ENCODE assay signal across 1 cellular context in the genomic region with DNA sequence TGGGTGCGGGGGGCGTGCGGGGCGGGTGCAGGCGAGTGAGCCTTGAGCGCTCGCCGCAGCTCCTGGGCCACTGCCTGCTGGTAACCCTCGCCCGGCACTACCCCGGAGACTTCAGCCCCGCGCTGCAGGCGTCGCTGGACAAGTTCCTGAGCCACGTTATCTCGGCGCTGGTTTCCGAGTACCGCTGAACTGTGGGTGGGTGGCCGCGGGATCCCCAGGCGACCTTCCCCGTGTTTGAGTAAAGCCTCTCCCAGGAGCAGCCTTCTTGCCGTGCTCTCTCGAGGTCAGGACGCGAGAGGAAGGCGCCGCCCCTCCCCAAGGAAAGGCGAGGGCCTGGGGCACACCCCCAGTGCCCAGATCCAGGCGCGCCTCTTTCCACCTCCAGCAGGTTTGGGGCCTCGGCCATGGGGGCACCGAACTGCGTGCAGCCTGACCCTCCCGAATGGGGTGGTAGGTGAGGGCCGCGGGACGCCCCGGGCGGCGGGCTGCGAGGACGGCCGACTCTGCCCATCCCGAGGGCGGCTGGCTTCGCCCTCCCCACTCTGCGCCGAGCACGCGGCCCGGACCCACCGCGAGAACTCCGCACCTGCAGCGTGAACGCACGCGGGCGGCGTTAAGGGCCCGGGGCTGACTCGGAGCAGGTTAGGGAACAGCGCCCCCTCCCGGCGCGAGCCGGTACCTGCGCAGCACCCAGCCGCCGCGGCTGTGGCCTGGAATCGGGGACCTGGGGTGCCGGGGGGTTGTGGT.
TF ChIP-seq lines count a peak whose summit lies in the region.

No MANE protein-coding gene starts in this region.

TF ChIP-seq in HepG2, 621 proteins besides CTCF, POLR2A, EP300 and RAD21 (continued from another document and continues in another):
- TF ChIP-seq, protein P1, sequence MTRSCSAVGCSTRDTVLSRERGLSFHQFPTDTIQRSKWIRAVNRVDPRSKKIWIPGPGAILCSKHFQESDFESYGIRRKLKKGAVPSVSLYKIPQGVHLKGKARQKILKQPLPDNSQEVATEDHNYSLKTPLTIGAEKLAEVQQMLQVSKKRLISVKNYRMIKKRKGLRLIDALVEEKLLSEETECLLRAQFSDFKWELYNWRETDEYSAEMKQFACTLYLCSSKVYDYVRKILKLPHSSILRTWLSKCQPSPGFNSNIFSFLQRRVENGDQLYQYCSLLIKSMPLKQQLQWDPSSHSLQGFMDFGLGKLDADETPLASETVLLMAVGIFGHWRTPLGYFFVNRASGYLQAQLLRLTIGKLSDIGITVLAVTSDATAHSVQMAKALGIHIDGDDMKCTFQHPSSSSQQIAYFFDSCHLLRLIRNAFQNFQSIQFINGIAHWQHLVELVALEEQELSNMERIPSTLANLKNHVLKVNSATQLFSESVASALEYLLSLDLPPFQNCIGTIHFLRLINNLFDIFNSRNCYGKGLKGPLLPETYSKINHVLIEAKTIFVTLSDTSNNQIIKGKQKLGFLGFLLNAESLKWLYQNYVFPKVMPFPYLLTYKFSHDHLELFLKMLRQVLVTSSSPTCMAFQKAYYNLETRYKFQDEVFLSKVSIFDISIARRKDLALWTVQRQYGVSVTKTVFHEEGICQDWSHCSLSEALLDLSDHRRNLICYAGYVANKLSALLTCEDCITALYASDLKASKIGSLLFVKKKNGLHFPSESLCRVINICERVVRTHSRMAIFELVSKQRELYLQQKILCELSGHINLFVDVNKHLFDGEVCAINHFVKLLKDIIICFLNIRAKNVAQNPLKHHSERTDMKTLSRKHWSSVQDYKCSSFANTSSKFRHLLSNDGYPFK (CRISPR knock-in tag; IDR thresholded peaks at IDR 0.05; ENCODE audit: borderline replicate concordance), result peak; percentile 82; the same call in 1 of the 2 replicates
- TF ChIP-seq, protein P2, sequence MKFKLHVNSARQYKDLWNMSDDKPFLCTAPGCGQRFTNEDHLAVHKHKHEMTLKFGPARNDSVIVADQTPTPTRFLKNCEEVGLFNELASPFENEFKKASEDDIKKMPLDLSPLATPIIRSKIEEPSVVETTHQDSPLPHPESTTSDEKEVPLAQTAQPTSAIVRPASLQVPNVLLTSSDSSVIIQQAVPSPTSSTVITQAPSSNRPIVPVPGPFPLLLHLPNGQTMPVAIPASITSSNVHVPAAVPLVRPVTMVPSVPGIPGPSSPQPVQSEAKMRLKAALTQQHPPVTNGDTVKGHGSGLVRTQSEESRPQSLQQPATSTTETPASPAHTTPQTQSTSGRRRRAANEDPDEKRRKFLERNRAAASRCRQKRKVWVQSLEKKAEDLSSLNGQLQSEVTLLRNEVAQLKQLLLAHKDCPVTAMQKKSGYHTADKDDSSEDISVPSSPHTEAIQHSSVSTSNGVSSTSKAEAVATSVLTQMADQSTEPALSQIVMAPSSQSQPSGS (CRISPR knock-in tag; IDR thresholded peaks at IDR 0.05), result peak; percentile 86
- TF ChIP-seq, protein P3, sequence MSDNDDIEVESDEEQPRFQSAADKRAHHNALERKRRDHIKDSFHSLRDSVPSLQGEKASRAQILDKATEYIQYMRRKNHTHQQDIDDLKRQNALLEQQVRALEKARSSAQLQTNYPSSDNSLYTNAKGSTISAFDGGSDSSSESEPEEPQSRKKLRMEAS (IDR thresholded peaks at IDR 0.05), result peak; percentile 100
- TF ChIP-seq CCDC6 (CRISPR knock-in tag; IDR thresholded peaks at IDR 0.05), result peak; percentile 98
- TF ChIP-seq ZNF709 (CRISPR knock-in tag; IDR thresholded peaks at IDR 0.05), result peak; percentile 98
- TF ChIP-seq, protein P4, sequence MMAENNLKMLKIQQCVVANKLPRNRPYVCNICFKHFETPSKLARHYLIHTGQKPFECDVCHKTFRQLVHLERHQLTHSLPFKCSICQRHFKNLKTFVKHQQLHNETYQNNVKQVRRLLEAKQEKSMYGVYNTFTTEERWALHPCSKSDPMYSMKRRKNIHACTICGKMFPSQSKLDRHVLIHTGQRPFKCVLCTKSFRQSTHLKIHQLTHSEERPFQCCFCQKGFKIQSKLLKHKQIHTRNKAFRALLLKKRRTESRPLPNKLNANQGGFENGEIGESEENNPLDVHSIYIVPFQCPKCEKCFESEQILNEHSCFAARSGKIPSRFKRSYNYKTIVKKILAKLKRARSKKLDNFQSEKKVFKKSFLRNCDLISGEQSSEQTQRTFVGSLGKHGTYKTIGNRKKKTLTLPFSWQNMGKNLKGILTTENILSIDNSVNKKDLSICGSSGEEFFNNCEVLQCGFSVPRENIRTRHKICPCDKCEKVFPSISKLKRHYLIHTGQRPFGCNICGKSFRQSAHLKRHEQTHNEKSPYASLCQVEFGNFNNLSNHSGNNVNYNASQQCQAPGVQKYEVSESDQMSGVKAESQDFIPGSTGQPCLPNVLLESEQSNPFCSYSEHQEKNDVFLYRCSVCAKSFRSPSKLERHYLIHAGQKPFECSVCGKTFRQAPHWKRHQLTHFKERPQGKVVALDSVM (CRISPR knock-in tag; IDR thresholded peaks at IDR 0.05), result peak; percentile 74
- peak; percentile 99 for TF ChIP-seq EED (CRISPR knock-in tag; IDR thresholded peaks at IDR 0.05)
- peak; percentile 99 for TF ChIP-seq HES4 (CRISPR knock-in tag; IDR thresholded peaks at IDR 0.05; ENCODE audit: borderline replicate concordance)
- peak; percentile 66; the same call in 1 of the 2 replicates for TF ChIP-seq RARA (CRISPR knock-in tag; IDR thresholded peaks at IDR 0.05)
- no peak for TF ChIP-seq YY1 (IDR thresholded peaks at IDR 0.05; ENCODE audit: insufficient read depth, insufficient replicate concordance, low read depth, low read length)
- TF ChIP-seq, protein P5, sequence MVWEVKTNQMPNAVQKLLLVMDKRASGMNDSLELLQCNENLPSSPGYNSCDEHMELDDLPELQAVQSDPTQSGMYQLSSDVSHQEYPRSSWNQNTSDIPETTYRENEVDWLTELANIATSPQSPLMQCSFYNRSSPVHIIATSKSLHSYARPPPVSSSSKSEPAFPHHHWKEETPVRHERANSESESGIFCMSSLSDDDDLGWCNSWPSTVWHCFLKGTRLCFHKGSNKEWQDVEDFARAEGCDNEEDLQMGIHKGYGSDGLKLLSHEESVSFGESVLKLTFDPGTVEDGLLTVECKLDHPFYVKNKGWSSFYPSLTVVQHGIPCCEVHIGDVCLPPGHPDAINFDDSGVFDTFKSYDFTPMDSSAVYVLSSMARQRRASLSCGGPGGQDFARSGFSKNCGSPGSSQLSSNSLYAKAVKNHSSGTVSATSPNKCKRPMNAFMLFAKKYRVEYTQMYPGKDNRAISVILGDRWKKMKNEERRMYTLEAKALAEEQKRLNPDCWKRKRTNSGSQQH (CRISPR knock-in tag; IDR thresholded peaks at IDR 0.05; ENCODE audit: low read depth), result peak; percentile 56; the same call in 1 of the 2 replicates
- peak; percentile 66; the same call in 1 of the 2 replicates for TF ChIP-seq ZFP1 (CRISPR knock-in tag; IDR thresholded peaks at IDR 0.05)
- TF ChIP-seq ARNTL (CRISPR knock-in tag; IDR thresholded peaks at IDR 0.05), result peak; percentile 93
- 0 out of 2 replicates have a peak, but pooled peaks have one; percentile 14 for TF ChIP-seq HMG20A (CRISPR knock-in tag; IDR thresholded peaks at IDR 0.05; ENCODE audit: borderline replicate concordance)
- TF ChIP-seq, protein P6, sequence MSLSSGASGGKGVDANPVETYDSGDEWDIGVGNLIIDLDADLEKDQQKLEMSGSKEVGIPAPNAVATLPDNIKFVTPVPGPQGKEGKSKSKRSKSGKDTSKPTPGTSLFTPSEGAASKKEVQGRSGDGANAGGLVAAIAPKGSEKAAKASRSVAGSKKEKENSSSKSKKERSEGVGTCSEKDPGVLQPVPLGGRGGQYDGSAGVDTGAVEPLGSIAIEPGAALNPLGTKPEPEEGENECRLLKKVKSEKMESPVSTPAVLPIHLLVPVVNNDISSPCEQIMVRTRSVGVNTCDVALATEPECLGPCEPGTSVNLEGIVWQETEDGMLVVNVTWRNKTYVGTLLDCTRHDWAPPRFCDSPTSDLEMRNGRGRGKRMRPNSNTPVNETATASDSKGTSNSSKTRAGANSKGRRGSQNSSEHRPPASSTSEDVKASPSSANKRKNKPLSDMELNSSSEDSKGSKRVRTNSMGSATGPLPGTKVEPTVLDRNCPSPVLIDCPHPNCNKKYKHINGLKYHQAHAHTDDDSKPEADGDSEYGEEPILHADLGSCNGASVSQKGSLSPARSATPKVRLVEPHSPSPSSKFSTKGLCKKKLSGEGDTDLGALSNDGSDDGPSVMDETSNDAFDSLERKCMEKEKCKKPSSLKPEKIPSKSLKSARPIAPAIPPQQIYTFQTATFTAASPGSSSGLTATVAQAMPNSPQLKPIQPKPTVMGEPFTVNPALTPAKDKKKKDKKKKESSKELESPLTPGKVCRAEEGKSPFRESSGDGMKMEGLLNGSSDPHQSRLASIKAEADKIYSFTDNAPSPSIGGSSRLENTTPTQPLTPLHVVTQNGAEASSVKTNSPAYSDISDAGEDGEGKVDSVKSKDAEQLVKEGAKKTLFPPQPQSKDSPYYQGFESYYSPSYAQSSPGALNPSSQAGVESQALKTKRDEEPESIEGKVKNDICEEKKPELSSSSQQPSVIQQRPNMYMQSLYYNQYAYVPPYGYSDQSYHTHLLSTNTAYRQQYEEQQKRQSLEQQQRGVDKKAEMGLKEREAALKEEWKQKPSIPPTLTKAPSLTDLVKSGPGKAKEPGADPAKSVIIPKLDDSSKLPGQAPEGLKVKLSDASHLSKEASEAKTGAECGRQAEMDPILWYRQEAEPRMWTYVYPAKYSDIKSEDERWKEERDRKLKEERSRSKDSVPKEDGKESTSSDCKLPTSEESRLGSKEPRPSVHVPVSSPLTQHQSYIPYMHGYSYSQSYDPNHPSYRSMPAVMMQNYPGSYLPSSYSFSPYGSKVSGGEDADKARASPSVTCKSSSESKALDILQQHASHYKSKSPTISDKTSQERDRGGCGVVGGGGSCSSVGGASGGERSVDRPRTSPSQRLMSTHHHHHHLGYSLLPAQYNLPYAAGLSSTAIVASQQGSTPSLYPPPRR (CRISPR knock-in tag; IDR thresholded peaks at IDR 0.05; ENCODE audit: borderline replicate concordance), result peak; percentile 75
- TF ChIP-seq, protein P7, sequence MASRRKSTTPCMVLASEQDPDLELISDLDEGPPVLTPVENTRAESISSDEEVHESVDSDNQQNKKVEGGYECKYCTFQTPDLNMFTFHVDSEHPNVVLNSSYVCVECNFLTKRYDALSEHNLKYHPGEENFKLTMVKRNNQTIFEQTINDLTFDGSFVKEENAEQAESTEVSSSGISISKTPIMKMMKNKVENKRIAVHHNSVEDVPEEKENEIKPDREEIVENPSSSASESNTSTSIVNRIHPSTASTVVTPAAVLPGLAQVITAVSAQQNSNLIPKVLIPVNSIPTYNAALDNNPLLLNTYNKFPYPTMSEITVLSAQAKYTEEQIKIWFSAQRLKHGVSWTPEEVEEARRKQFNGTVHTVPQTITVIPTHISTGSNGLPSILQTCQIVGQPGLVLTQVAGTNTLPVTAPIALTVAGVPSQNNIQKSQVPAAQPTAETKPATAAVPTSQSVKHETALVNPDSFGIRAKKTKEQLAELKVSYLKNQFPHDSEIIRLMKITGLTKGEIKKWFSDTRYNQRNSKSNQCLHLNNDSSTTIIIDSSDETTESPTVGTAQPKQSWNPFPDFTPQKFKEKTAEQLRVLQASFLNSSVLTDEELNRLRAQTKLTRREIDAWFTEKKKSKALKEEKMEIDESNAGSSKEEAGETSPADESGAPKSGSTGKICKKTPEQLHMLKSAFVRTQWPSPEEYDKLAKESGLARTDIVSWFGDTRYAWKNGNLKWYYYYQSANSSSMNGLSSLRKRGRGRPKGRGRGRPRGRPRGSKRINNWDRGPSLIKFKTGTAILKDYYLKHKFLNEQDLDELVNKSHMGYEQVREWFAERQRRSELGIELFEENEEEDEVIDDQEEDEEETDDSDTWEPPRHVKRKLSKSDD (CRISPR knock-in tag; IDR thresholded peaks at IDR 0.05; ENCODE audit: low read depth), result peak; percentile 97
- TF ChIP-seq, protein P8, sequence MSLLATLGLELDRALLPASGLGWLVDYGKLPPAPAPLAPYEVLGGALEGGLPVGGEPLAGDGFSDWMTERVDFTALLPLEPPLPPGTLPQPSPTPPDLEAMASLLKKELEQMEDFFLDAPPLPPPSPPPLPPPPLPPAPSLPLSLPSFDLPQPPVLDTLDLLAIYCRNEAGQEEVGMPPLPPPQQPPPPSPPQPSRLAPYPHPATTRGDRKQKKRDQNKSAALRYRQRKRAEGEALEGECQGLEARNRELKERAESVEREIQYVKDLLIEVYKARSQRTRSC (CRISPR knock-in tag; IDR thresholded peaks at IDR 0.05; ENCODE audit: low read depth), result peak; percentile 96; the same call in 1 of the 2 replicates
- TF ChIP-seq, protein P9, sequence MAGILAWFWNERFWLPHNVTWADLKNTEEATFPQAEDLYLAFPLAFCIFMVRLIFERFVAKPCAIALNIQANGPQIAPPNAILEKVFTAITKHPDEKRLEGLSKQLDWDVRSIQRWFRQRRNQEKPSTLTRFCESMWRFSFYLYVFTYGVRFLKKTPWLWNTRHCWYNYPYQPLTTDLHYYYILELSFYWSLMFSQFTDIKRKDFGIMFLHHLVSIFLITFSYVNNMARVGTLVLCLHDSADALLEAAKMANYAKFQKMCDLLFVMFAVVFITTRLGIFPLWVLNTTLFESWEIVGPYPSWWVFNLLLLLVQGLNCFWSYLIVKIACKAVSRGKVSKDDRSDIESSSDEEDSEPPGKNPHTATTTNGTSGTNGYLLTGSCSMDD (CRISPR knock-in tag; IDR thresholded peaks at IDR 0.05), result peak; percentile 97
- TF ChIP-seq NFYB (CRISPR knock-in tag; IDR thresholded peaks at IDR 0.05), result no peak
- TF ChIP-seq ZNF296 (CRISPR knock-in tag; conservative IDR thresholded peaks at IDR 0.05), result no peak; the same call in 1 of the 2 replicates
- peak; percentile 85; the same call in 1 of the 2 replicates for TF ChIP-seq GZF1 (CRISPR knock-in tag; IDR thresholded peaks at IDR 0.05)
- TF ChIP-seq, protein P10, sequence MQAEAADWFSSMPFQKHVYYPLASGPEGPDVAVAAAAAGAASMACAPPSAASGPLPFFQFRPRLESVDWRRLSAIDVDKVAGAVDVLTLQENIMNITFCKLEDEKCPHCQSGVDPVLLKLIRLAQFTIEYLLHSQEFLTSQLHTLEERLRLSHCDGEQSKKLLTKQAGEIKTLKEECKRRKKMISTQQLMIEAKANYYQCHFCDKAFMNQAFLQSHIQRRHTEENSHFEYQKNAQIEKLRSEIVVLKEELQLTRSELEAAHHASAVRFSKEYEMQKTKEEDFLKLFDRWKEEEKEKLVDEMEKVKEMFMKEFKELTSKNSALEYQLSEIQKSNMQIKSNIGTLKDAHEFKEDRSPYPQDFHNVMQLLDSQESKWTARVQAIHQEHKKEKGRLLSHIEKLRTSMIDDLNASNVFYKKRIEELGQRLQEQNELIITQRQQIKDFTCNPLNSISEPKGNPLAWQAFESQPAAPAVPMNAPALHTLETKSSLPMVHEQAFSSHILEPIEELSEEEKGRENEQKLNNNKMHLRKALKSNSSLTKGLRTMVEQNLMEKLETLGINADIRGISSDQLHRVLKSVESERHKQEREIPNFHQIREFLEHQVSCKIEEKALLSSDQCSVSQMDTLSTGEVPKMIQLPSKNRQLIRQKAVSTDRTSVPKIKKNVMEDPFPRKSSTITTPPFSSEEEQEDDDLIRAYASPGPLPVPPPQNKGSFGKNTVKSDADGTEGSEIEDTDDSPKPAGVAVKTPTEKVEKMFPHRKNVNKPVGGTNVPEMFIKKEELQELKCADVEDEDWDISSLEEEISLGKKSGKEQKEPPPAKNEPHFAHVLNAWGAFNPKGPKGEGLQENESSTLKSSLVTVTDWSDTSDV (CRISPR knock-in tag; IDR thresholded peaks at IDR 0.05), result peak; percentile 98
- no peak for TF ChIP-seq SRSF9 (IDR thresholded peaks at IDR 0.05; ENCODE audit: borderline replicate concordance, insufficient read depth, low read depth, low read length, poor library complexity, severe bottlenecking)
- TF ChIP-seq ZNF3 (CRISPR knock-in tag; IDR thresholded peaks at IDR 0.05), result peak; percentile 45; the same call in 1 of the 2 replicates
- peak; percentile 96; the same call in 1 of the 2 replicates for TF ChIP-seq ZNF75D (CRISPR knock-in tag; IDR thresholded peaks at IDR 0.05; ENCODE audit: borderline replicate concordance)
